Comparison of ENCODE assay signal across 8 cellular contexts in the genomic region with DNA sequence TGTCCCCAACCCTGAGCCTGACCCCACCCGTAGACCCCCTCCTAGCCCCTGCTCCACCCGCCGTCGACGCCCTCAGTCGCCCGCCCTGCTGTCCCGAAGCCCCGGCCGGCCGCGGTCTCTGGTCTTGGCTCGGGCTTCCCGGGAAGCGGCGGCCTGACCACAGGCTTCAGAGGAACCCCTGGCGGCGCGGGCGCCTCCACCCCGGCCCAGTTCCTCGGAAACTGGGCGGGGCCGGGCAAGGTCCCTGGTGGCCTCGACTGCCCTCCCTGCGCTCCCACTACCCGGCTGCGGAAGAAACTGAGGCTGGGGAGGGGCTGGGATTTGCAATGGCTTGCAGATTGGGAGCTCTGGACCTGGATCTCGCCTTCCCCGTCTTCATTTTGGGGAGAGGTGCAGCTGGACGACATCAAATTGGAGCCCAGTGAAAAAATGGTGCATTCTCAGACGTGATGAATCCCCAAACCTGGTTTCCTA. TPM values are rescaled to one million over a fixed set of nuclear protein-coding genes. Genes with fewer than 3 reads are reported as not detected.
DNase-seq lines count a peak whose midpoint lies in the region; ATAC-seq lines count a peak whose summit lies in the region.

No MANE protein-coding gene starts in this region.

- intact Hi-C loops in activated naive CD4-positive, alpha-beta T cell treated with anti-CD3 and anti-CD28 coated beads for 36 hours (cut with micrococcal nuclease), result loop anchor here (1.0 to 10.0 kb wide), 7 partner anchors 56 to 538 kb away; a partner anchor contains a TSS

- H3K27me3 Mint-ChIP-seq in activated naive CD4-positive, alpha-beta T cell treated with anti-CD3 and anti-CD28 coated beads for 36 hours (ENCODE audit: low read depth), result no peaks in the 10 kb centered on the region

- H3K9ac ChIP-seq in mucosa of stomach (ENCODE audit: low read length), result peak overlapping the region; percentile 88

- peak overlapping the region; percentile 73 for H3K27ac ChIP-seq in epithelial cell of prostate
- H3K27ac ChIP-seq in thymus (ENCODE audit: low read depth), result peak overlapping the region; percentile 94

- under 1% methylated on average over 32 of the region's 32 CpGs for WGBS in thymus

- peaks cover 31% of the 10 kb centered on the region for H3K4me1 Mint-ChIP-seq in activated naive CD4-positive, alpha-beta T cell treated with anti-CD3 and anti-CD28 coated beads for 36 hours (ENCODE audit: low read depth)

- peak overlapping the region; percentile 95 for H3K27ac Mint-ChIP-seq in activated naive CD4-positive, alpha-beta T cell treated with anti-CD3 and anti-CD28 coated beads for 36 hours

- H3K9me3 ChIP-seq in mucosa of stomach (ENCODE audit: control insufficient read depth, low read length), result no peaks in the 10 kb centered on the region
- no peaks in the 10 kb centered on the region for H3K9me3 ChIP-seq in thymus (ENCODE audit: control insufficient read depth)

- DNase-seq in activated naive CD4-positive, alpha-beta T cell treated with anti-CD3 and anti-CD28 coated beads for 36 hours, result no peak
- DNase-seq in activated naive CD4-positive, alpha-beta T cell treated with anti-CD3 and anti-CD28 coated beads, Interleukin-2, amount 50 U/mL, for 16 hours, result no peak
- DNase-seq in activated CD4-positive, alpha-beta T cell treated with anti-CD3 and anti-CD28 coated beads for 4 hours, result peak; percentile 44 to 45
- no peak for DNase-seq in epithelial cell of prostate (ENCODE audit: low read depth, low spot score)

- H3K9me3 Mint-ChIP-seq in activated naive CD4-positive, alpha-beta T cell treated with anti-CD3 and anti-CD28 coated beads for 36 hours, result no peaks in the 10 kb centered on the region

- H3K27me3 ChIP-seq in mucosa of stomach (ENCODE audit: control insufficient read depth, insufficient read depth, low read length), result no peaks in the 10 kb centered on the region
- no peaks in the 10 kb centered on the region for H3K27me3 ChIP-seq in thymus (ENCODE audit: control insufficient read depth, insufficient read depth)

- CTCF ChIA-PET in activated naive CD4-positive, alpha-beta T cell treated with anti-CD3 and anti-CD28 coated beads for 36 hours (lab: Charles Lee), result interaction anchor here (0.6 to 7.2 kb wide), 29 partner anchors 18 to 505 kb away, joined by 3 to 67 read pairs (median 5); no protein-coding TSS in a partner anchor

- no peak for ATAC-seq in activated CD4-positive, CD25-positive, alpha-beta regulatory T cell treated with anti-CD3 and anti-CD28 coated beads, Interleukin-2, amount 50 U/mL, for 24 hours
- ATAC-seq in HG03025 (IDR thresholded peaks at IDR 0.05; ENCODE audit: low FRiP score, unreplicated experiment), result no peak

- peaks cover 35% of the 10 kb centered on the region for H3K36me3 Mint-ChIP-seq in activated naive CD4-positive, alpha-beta T cell treated with anti-CD3 and anti-CD28 coated beads for 36 hours (ENCODE audit: low read depth)

- peak overlapping the region; percentile 95 for H3K4me3 Mint-ChIP-seq in activated naive CD4-positive, alpha-beta T cell treated with anti-CD3 and anti-CD28 coated beads for 36 hours

- H3K4me1 ChIP-seq in mucosa of stomach (ENCODE audit: control insufficient read depth, insufficient read depth, low read length) (peaks cover 19% of the 10 kb centered on the region), thymus (ENCODE audit: control insufficient read depth, insufficient read depth, low read length) (peaks cover 31% of the 10 kb centered on the region)

- peak overlapping the region; percentile 83 for H3K4me3 ChIP-seq in mucosa of stomach (ENCODE audit: low read length)
- H3K4me3 ChIP-seq in thymus (ENCODE audit: low read length), result peak overlapping the region; percentile 93

- no peaks in the 10 kb centered on the region for H3K36me3 ChIP-seq in mucosa of stomach (ENCODE audit: control insufficient read depth, insufficient read depth, low read length)
- H3K36me3 ChIP-seq in thymus (ENCODE audit: control insufficient read depth, insufficient read depth), result peaks cover 33% of the 10 kb centered on the region

RNA-seq across cellular contexts. Expression of a gene that starts 0.7 kb away (rescaled TPM):
- 10 to 100 TPM; 45.1 to 45.6 TPM for total RNA-seq in activated naive CD4-positive, alpha-beta T cell treated with anti-CD3 and anti-CD28 coated beads for 36 hours
- polyA plus RNA-seq in thymus, result 109 TPM

RNA-seq across cellular contexts. Expression of a gene that starts 12.4 kb away (rescaled TPM):
- total RNA-seq in activated naive CD4-positive, alpha-beta T cell treated with anti-CD3 and anti-CD28 coated beads for 36 hours, result not detected
- not detected for polyA plus RNA-seq in thymus

RNA-seq across cellular contexts. Expression of a gene that starts 16.7 kb away (rescaled TPM):
- total RNA-seq in activated naive CD4-positive, alpha-beta T cell treated with anti-CD3 and anti-CD28 coated beads for 36 hours, result not detected
- not detected for polyA plus RNA-seq in thymus

RNA-seq across cellular contexts. Expression of a gene that starts 19.6 kb away (rescaled TPM):
- not detected for total RNA-seq in activated naive CD4-positive, alpha-beta T cell treated with anti-CD3 and anti-CD28 coated beads for 36 hours
- 5.2 TPM for polyA plus RNA-seq in thymus

RNA-seq across cellular contexts. Expression of a gene that starts 24.4 kb away (rescaled TPM):
- not detected for total RNA-seq in activated naive CD4-positive, alpha-beta T cell treated with anti-CD3 and anti-CD28 coated beads for 36 hours
- polyA plus RNA-seq in thymus, result 0.34 TPM

Comparison
In these comparisons a context has a peak if more than half of its experiments do, and no peak if none do; other contexts are left out.
1. DNase-seq: peak in activated CD4-positive, alpha-beta T cell treated with anti-CD3 and anti-CD28 coated beads for 4 hours (2 of 2); none in activated naive CD4-positive, alpha-beta T cell treated with anti-CD3 and anti-CD28 coated beads for 36 hours (single experiment), activated naive CD4-positive, alpha-beta T cell treated with anti-CD3 and anti-CD28 coated beads, Interleukin-2, amount 50 U/mL, for 16 hours (single experiment) and epithelial cell of prostate (single experiment).